8 cellular contexts compared by ENCODE assay signal in genomic region chr5:141878771-141879759, GRCh38. TPM values are rescaled to one million over a fixed set of nuclear protein-coding genes. Genes with fewer than 3 reads are reported as not detected.
DNase-seq lines count a peak whose midpoint lies in the region; ATAC-seq and TF ChIP-seq lines count a peak whose summit lies in the region.

No MANE protein-coding gene starts in this region.

- WGBS in ectodermal cell, 2 experiments, result 1% methylated on average over 41 of the region's 41 CpGs

- H3K36me3 ChIP-seq in ectodermal cell (ENCODE audit: control insufficient read depth, insufficient read depth, low read length) (no peaks in the 10 kb centered on the region), lower lobe of right lung (no peaks in the 10 kb centered on the region)

- H3K4me1 ChIP-seq in ectodermal cell (ENCODE audit: control insufficient read depth, insufficient read depth, low read length) (peaks cover 74% of the 10 kb centered on the region), lower lobe of right lung (peaks cover 65% of the 10 kb centered on the region)

- ATAC-seq in GM19395 (IDR thresholded peaks at IDR 0.05; ENCODE audit: unreplicated experiment) (peak; percentile 87), HG03565 (IDR thresholded peaks at IDR 0.05; ENCODE audit: unreplicated experiment) (peak; percentile 94), lower lobe of right lung (peak; percentile 86 to 91)
- ATAC-seq in activated CD8-positive, alpha-beta T cell treated with anti-CD3 and anti-CD28 coated beads for 36 hours, result peak; percentile 82

- CTCF ChIA-PET in activated CD8-positive, alpha-beta T cell treated with anti-CD3 and anti-CD28 coated beads for 36 hours (lab: Charles Lee), result interaction anchor here (0.6 to 10.5 kb wide), 60 partner anchors 9 to 286 kb away, joined by 3 to 205 read pairs (median 6); partner anchors contain the start of genes DELE1, FCHSD1, HDAC3 and PCDH12

- intact Hi-C loops in activated CD8-positive, alpha-beta T cell treated with anti-CD3 and anti-CD28 coated beads for 36 hours (cut with micrococcal nuclease), result loop anchor here (2.0 kb wide), 2 partner anchors 176 to 186 kb away; no protein-coding TSS in a partner anchor
- intact Hi-C loops in lower lobe of right lung (cut with DNase I), result no loop called here

- no peaks in the 10 kb centered on the region for H3K36me3 Mint-ChIP-seq in activated CD8-positive, alpha-beta T cell treated with anti-CD3 and anti-CD28 coated beads for 36 hours (ENCODE audit: low read depth)

- peak overlapping the region; percentile 55 for H3K4me3 Mint-ChIP-seq in activated CD8-positive, alpha-beta T cell treated with anti-CD3 and anti-CD28 coated beads for 36 hours

- peaks cover 63% of the 10 kb centered on the region for H3K27me3 ChIP-seq in ectodermal cell (ENCODE audit: control insufficient read depth, insufficient read depth, low read length, poor library complexity, severe bottlenecking)
- H3K27me3 ChIP-seq in lower lobe of right lung (ENCODE audit: low read depth), result peaks cover 65% of the 10 kb centered on the region

- peaks cover 18% of the 10 kb centered on the region for H3K4me1 Mint-ChIP-seq in activated CD8-positive, alpha-beta T cell treated with anti-CD3 and anti-CD28 coated beads for 36 hours (ENCODE audit: low read depth)

- TF ChIP-seq CTCF in C4-2B (conservative IDR thresholded peaks at IDR 0.05), result peak; percentile 98
- TF ChIP-seq CTCF in activated CD8-positive, alpha-beta T cell treated with anti-CD3 and anti-CD28 coated beads for 36 hours (IDR thresholded peaks at IDR 0.05), result peak; percentile 98
- peak; percentile 99 for TF ChIP-seq CTCF in lower lobe of right lung (IDR thresholded peaks at IDR 0.05)

- H3K27ac ChIP-seq in C4-2B (peak overlapping the region; percentile 97), ectodermal cell (ENCODE audit: insufficient read depth, low read depth, low read length, poor library complexity, severe bottlenecking) (peak overlapping the region; percentile 28), lower lobe of right lung (peak overlapping the region; percentile 88)

- H3K9me3 ChIP-seq in ectodermal cell (ENCODE audit: control insufficient read depth, low read length) (no peaks in the 10 kb centered on the region), lower lobe of right lung (no peaks in the 10 kb centered on the region)

- H3K27me3 Mint-ChIP-seq in activated CD8-positive, alpha-beta T cell treated with anti-CD3 and anti-CD28 coated beads for 36 hours, result peaks cover 71% of the 10 kb centered on the region

- peak; percentile 38 for DNase-seq in NCI-H82 treated with DMSO at 0.1 percent for 48 hours (lab: John Stamatoyannopoulos, UW; ENCODE audit: unreplicated experiment)
- DNase-seq in activated CD8-positive, alpha-beta T cell treated with anti-CD3 and anti-CD28 coated beads for 36 hours, result peak; percentile 94
- peak; percentile 91 for DNase-seq in lower lobe of right lung
- DNase-seq in stimulated activated CD4-positive, alpha-beta T cell treated with anti-CD3 and anti-CD28 coated beads, Interleukin-4, amount 100 ng/mL, for 48 hours (ENCODE audit: low read depth in 2 of 2), result peak; percentile 82 to 83

- H3K27ac Mint-ChIP-seq in activated CD8-positive, alpha-beta T cell treated with anti-CD3 and anti-CD28 coated beads for 36 hours, result no peak overlapping the region

- no peaks in the 10 kb centered on the region for H3K9me3 Mint-ChIP-seq in activated CD8-positive, alpha-beta T cell treated with anti-CD3 and anti-CD28 coated beads for 36 hours

- H3K4me3 ChIP-seq in ectodermal cell (ENCODE audit: insufficient read depth, low read depth, low read length) (peak overlapping the region; percentile 55), lower lobe of right lung (peak overlapping the region; percentile 77)

- POLR2A ChIA-PET in activated CD8-positive, alpha-beta T cell treated with anti-CD3 and anti-CD28 coated beads for 36 hours (lab: Charles Lee), result interaction anchor here (0.6 to 1.6 kb wide), 10 partner anchors 15 to 214 kb away, joined by 3 to 8 read pairs (median 3); partner anchors contain the start of gene RNF14

RNA-seq across cellular contexts. Expression of gene PCDH1, which starts 0.9 kb away (rescaled TPM):
- under 1 TPM in 1 of 2 experiments, not detected in 1; 0.87 TPM for total RNA-seq in activated CD8-positive, alpha-beta T cell treated with anti-CD3 and anti-CD28 coated beads for 36 hours
- 13.4 TPM for polyA plus RNA-seq in ectodermal cell (2013, experiment 1 of 4)
- polyA plus RNA-seq in ectodermal cell (2013, experiment 2 of 4), result 21.3 TPM
- polyA plus RNA-seq in ectodermal cell (2013, experiment 3 of 4), result 17.2 TPM
- 17.5 TPM for polyA plus RNA-seq in ectodermal cell (2013, experiment 4 of 4)
- total RNA-seq in lower lobe of right lung, result 55.7 TPM

RNA-seq across cellular contexts. Expression of gene DELE1, which starts 44.6 kb away (rescaled TPM):
- 10 to 100 TPM; 50.1 to 57.4 TPM for total RNA-seq in activated CD8-positive, alpha-beta T cell treated with anti-CD3 and anti-CD28 coated beads for 36 hours
- polyA plus RNA-seq in ectodermal cell (2013, experiment 1 of 4), result 99.4 TPM
- 94.0 TPM for polyA plus RNA-seq in ectodermal cell (2013, experiment 2 of 4)
- 81.3 TPM for polyA plus RNA-seq in ectodermal cell (2013, experiment 3 of 4)
- 79.2 TPM for polyA plus RNA-seq in ectodermal cell (2013, experiment 4 of 4)
- total RNA-seq in lower lobe of right lung, result 75.0 TPM

Comparison
In these comparisons a context has a peak if more than half of its experiments do, and no peak if none do; other contexts are left out.
1. Peak in every context shown above with its lines: DNase-seq, ATAC-seq, H3K4me3 ChIP-seq and H3K27ac ChIP-seq.
2. H3K27ac ChIP-seq: peak in every context shown above with its lines; median percentile 97 in C4-2B; 88 in lower lobe of right lung; 28 in ectodermal cell.
3. DNase-seq: peak in every context shown above with its lines; median percentile 94 in activated CD8-positive, alpha-beta T cell treated with anti-CD3 and anti-CD28 coated beads for 36 hours; 91 in lower lobe of right lung; 82 in stimulated activated CD4-positive, alpha-beta T cell treated with anti-CD3 and anti-CD28 coated beads, Interleukin-4, amount 100 ng/mL, for 48 hours; 38 in NCI-H82 treated with DMSO at 0.1 percent for 48 hours.
4. RNA of gene PCDH1, which starts 0.9 kb away (total RNA-seq): 55.7 TPM in lower lobe of right lung (single experiment); 0.87 TPM in activated CD8-positive, alpha-beta T cell treated with anti-CD3 and anti-CD28 coated beads for 36 hours; every median in the first group is over 10 times any median in the second.